ENCODE assay signal across 17 cellular contexts in genomic region chr5:94744906-94745305, GRCh38.
DNase-seq lines count a peak whose midpoint lies in the region; ATAC-seq, FAIRE-seq and TF ChIP-seq lines count a peak whose summit lies in the region.
"Had no signal": no experiment of that assay in that cellular context is flagged by ENCODE, and none has a peak within 500 bp of the region (broad histone marks: within the 10 kb centered on the region; RNA-seq: fewer than 3 reads in every experiment).

No MANE protein-coding gene starts in this region.

- H3K27me3 ChIP-seq in OCI-LY3 (ENCODE audit: low read depth, low read length): no peaks in the 10 kb centered on the region

- no peak overlapping the region for H3K27ac ChIP-seq in OCI-LY3 (ENCODE audit: low read length)
- H3K27ac ChIP-seq: PC-9 had no signal

- TF ChIP-seq CTCF in OCI-LY3 (IDR thresholded peaks at IDR 0.05; ENCODE audit: low read depth, low read length) (no peak), chondrocyte (IDR thresholded peaks at IDR 0.05) (no peak)

- ATAC-seq in HG02870 (IDR thresholded peaks at IDR 0.05; ENCODE audit: unreplicated experiment) (peak; percentile 19), left cardiac atrium (no peak)
- ATAC-seq in stimulated activated naive B cell treated with anti-CD40 and anti-IgM and Interleukin-4, amounts not matched to agents 10 μg/mL and 1 μg/mL and 100 μg/mL, for 72 hours (replicated peaks): peak; percentile 32 to 55

- H4K20me1 ChIP-seq in OCI-LY3 (ENCODE audit: insufficient read depth, low read length): no peaks in the 10 kb centered on the region

- no peak overlapping the region for H2AFZ ChIP-seq in OCI-LY3 (ENCODE audit: low read depth, low read length)
- H2AFZ ChIP-seq: PC-9 had no signal

- no peaks in the 10 kb centered on the region for H3K79me2 ChIP-seq in OCI-LY3 (ENCODE audit: low read length)

- H3K9me3 Mint-ChIP-seq in stimulated activated naive B cell treated with anti-CD40 and anti-IgM and Interleukin-4, amounts not matched to agents 10 μg/mL and 1 μg/mL and 100 μg/mL, for 72 hours: no peaks in the 10 kb centered on the region
- H3K9me3 Mint-ChIP-seq in chondrocyte (ENCODE audit: low read depth): no peaks in the 10 kb centered on the region
- H3K9me3 Mint-ChIP-seq: CD4-positive, alpha-beta T cell had no signal

- H3K36me3 ChIP-seq in OCI-LY3 (replicated peaks; ENCODE audit: low read depth, low read length): no peaks in the 10 kb centered on the region

- peaks cover 28 to 50% of the 10 kb centered on the region in 2 donors for H3K4me1 Mint-ChIP-seq in stimulated activated naive B cell treated with anti-CD40 and anti-IgM and Interleukin-4, amounts not matched to agents 10 μg/mL and 1 μg/mL and 100 μg/mL, for 72 hours
- H3K4me1 Mint-ChIP-seq in chondrocyte (ENCODE audit: low read depth): peaks cover 10% of the 10 kb centered on the region

- no peaks in the 10 kb centered on the region for H3K9me3 ChIP-seq in OCI-LY3 (ENCODE audit: insufficient read depth, low read length)
- H3K9me3 ChIP-seq: SK-N-SH had no signal

- H3K36me3 Mint-ChIP-seq in stimulated activated naive B cell treated with anti-CD40 and anti-IgM and Interleukin-4, amounts not matched to agents 10 μg/mL and 1 μg/mL and 100 μg/mL, for 72 hours: no peaks in the 10 kb centered on the region
- H3K36me3 Mint-ChIP-seq in chondrocyte (ENCODE audit: low read depth): no peaks in the 10 kb centered on the region

- H3K4me1 ChIP-seq in OCI-LY3 (ENCODE audit: low read length): peaks cover 42% of the 10 kb centered on the region

- peak overlapping the region; percentile 80 for H3K27ac Mint-ChIP-seq in stimulated activated naive B cell treated with anti-CD40 and anti-IgM and Interleukin-4, amounts not matched to agents 10 μg/mL and 1 μg/mL and 100 μg/mL, for 72 hours
- H3K27ac Mint-ChIP-seq in chondrocyte (ENCODE audit: unreplicated experiment): no peak overlapping the region
- H3K27ac Mint-ChIP-seq: B cell; CD4-positive, alpha-beta T cell had no signal

- H3K9ac ChIP-seq in OCI-LY3 (ENCODE audit: low read length): no peak overlapping the region
- H3K9ac ChIP-seq: SK-N-SH had no signal

- H3K4me3 ChIP-seq in OCI-LY3 (ENCODE audit: low read length): no peak overlapping the region
- H3K4me3 ChIP-seq: PC-9 had no signal

- peak; percentile 81 for FAIRE-seq in GM19239 (lab: Jason Lieb, UNC)

- peak overlapping the region; percentile 65 for H3K4me2 ChIP-seq in OCI-LY3 (ENCODE audit: low read length)
- H3K4me2 ChIP-seq: PC-9, SK-N-SH had no signal

- intact Hi-C loops in left cardiac atrium (cut with DNase I): no loop called here

- DNase-seq in GM19239 (ENCODE audit: insufficient read length, low spot score) (no peak), chondrocyte (ENCODE audit: low spot score) (no peak), left cardiac atrium (no peak), NCI-H345 treated with DMSO at 0.1 percent for 48 hours (lab: John Stamatoyannopoulos, UW; ENCODE audit: unreplicated experiment) (no peak)
- no peak for DNase-seq in stimulated activated naive B cell treated with anti-CD40 and anti-IgM and Interleukin-4, amounts not matched to agents 10 μg/mL and 1 μg/mL and 100 μg/mL, for 72 hours
- DNase-seq: Calu3; CD4-positive, alpha-beta T cell; HCEC 1CT; KBM-7; NCI-H1092; NCI-H1694; NCI-H446; PC-9; SK-N-SH had no signal

- no peaks in the 10 kb centered on the region for H3K27me3 Mint-ChIP-seq in stimulated activated naive B cell treated with anti-CD40 and anti-IgM and Interleukin-4, amounts not matched to agents 10 μg/mL and 1 μg/mL and 100 μg/mL, for 72 hours
- no peaks in the 10 kb centered on the region for H3K27me3 Mint-ChIP-seq in chondrocyte (ENCODE audit: low read depth)
- H3K27me3 Mint-ChIP-seq: B cell had no signal

- peak overlapping the region; percentile 10 to 28 for H3K4me3 Mint-ChIP-seq in stimulated activated naive B cell treated with anti-CD40 and anti-IgM and Interleukin-4, amounts not matched to agents 10 μg/mL and 1 μg/mL and 100 μg/mL, for 72 hours
- H3K4me3 Mint-ChIP-seq in chondrocyte (ENCODE audit: unreplicated experiment): no peak overlapping the region
- H3K4me3 Mint-ChIP-seq: B cell; CD4-positive, alpha-beta T cell had no signal

Comparison
In these comparisons a context has a peak if more than half of its experiments do, and no peak if none do; other contexts are left out.
1. ATAC-seq: peak in HG02870 (single experiment) and stimulated activated naive B cell treated with anti-CD40 and anti-IgM and Interleukin-4, amounts not matched to agents 10 μg/mL and 1 μg/mL and 100 μg/mL, for 72 hours (2 of 2); none in left cardiac atrium (0 of 2).